In the genomic region with DNA sequence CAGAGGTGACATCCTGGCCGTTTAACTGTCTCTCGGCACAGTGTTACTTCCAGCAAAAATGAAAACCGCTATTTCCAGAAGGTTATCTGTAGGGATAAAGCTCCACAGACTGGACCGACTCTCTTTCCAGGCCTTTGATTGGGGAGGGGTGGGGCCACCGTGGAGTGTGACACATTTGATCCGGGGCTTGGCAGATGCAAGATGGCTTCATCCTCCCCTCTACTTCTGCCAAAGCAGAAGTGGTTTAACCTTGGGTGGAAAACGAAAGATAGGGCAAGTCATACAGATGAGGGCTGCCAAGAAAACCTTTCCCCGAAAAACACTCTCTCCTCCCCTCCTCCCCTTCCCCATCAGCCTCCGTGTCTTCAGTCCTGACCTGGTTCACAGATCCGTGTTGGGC, we compare ENCODE assay signal across 9 cellular contexts.
DNase-seq lines count a peak whose midpoint lies in the region; ATAC-seq and TF ChIP-seq lines count a peak whose summit lies in the region.
"Had no signal": no experiment of that assay in that cellular context is flagged by ENCODE, and none has a peak within 500 bp of the region (broad histone marks: within the 10 kb centered on the region; RNA-seq: fewer than 3 reads in every experiment).

No MANE protein-coding gene starts in this region.

- H3K27ac Mint-ChIP-seq in WTC11 = peak overlapping the region; percentile 65; the same call in 1 of the 2 replicates
- H3K27ac Mint-ChIP-seq: activated CD4-positive, alpha-beta T cell treated with anti-CD3 and anti-CD28 coated beads, Interleukin-2, amount 10 ng/mL, durations not matched to agents 24 days and 14 days had no signal

- CTCF ChIA-PET in WTC11 (lab: Charles Lee) = no interaction called here

- H3K27me3 ChIP-seq in MG63 (no peaks in the 10 kb centered on the region), right cardiac atrium (ENCODE audit: control insufficient read depth, insufficient read depth) (no peaks in the 10 kb centered on the region), testis (no peaks in the 10 kb centered on the region), Peyer's patch (no peaks in the 10 kb centered on the region)

- H3K36me3 ChIP-seq in MG63 (no peaks in the 10 kb centered on the region), testis (ENCODE audit: low read depth, missing control alignments) (no peaks in the 10 kb centered on the region), Peyer's patch (no peaks in the 10 kb centered on the region)

- POLR2A ChIA-PET in WTC11 (lab: Charles Lee) = no interaction called here

- H3K4me1 Mint-ChIP-seq in WTC11 = peaks cover 11% of the 10 kb centered on the region
- H3K4me1 Mint-ChIP-seq: activated CD4-positive, alpha-beta T cell treated with anti-CD3 and anti-CD28 coated beads, Interleukin-2, amount 10 ng/mL, durations not matched to agents 24 days and 14 days had no signal

- TF ChIP-seq CTCF in WTC11 (IDR thresholded peaks at IDR 0.05) = no peak
- TF ChIP-seq CTCF in testis (IDR thresholded peaks at IDR 0.05) = no peak
- TF ChIP-seq CTCF in Peyer's patch (IDR thresholded peaks at IDR 0.05) = no peak

- H3K9me3 ChIP-seq in MG63 = no peaks in the 10 kb centered on the region
- no peaks in the 10 kb centered on the region for H3K9me3 ChIP-seq in right cardiac atrium (ENCODE audit: control insufficient read depth, low read length)
- H3K9me3 ChIP-seq in testis = no peaks in the 10 kb centered on the region
- no peaks in the 10 kb centered on the region for H3K9me3 ChIP-seq in Peyer's patch

- WGBS in right cardiac atrium = 33% methylated on average over 10 of the region's 10 CpGs
- WGBS in testis, 2 donors = 32 to 60% methylated on average over 10 of the region's 10 CpGs

- H3K4me3 ChIP-seq in MG63 (no peak overlapping the region), right cardiac atrium (ENCODE audit: low read length) (no peak overlapping the region), testis (no peak overlapping the region), Peyer's patch (no peak overlapping the region)

- H3K9me3 Mint-ChIP-seq in WTC11 = no peaks in the 10 kb centered on the region
- H3K9me3 Mint-ChIP-seq: activated CD4-positive, alpha-beta T cell treated with anti-CD3 and anti-CD28 coated beads, Interleukin-2, amount 10 ng/mL, durations not matched to agents 24 days and 14 days had no signal

- H3K27ac ChIP-seq in right cardiac atrium (ENCODE audit: low read length) (peak overlapping the region; percentile 57), testis (no peak overlapping the region), Peyer's patch (no peak overlapping the region)

- DNase-seq in MG63 (peak; percentile 74), WTC11 (ENCODE audit: low spot score) (no peak), right cardiac atrium (peak; percentile 70 to 85 (median 85)), testis (peak; percentile 25), Peyer's patch (no peak), NCI-H1417 treated with DMSO at 0.1 percent for 48 hours (lab: John Stamatoyannopoulos, UW) (no peak), iPS-NIHi11 (ENCODE audit: low spot score) (no peak)
- DNase-seq: activated CD4-positive, alpha-beta T cell treated with anti-CD3 and anti-CD28 coated beads, Interleukin-2, amount 10 ng/mL, durations not matched to agents 24 days and 14 days; NCI-H524 had no signal

- intact Hi-C loops in right cardiac atrium (cut with DNase I) (no loop called here), testis (cut with DNase I; ENCODE audit: low total_unique reads) (no loop called here)

- TF ChIP-seq POLR2A in testis (IDR thresholded peaks at IDR 0.05) (no peak), Peyer's patch (IDR thresholded peaks at IDR 0.05) (no peak)

- no peaks in the 10 kb centered on the region for H3K27me3 Mint-ChIP-seq in WTC11 (ENCODE audit: low read depth)
- H3K27me3 Mint-ChIP-seq: activated CD4-positive, alpha-beta T cell treated with anti-CD3 and anti-CD28 coated beads, Interleukin-2, amount 10 ng/mL, durations not matched to agents 24 days and 14 days had no signal

- ATAC-seq in WTC11 (no peak), right cardiac atrium (peak; percentile 93 to 94)

- H3K4me3 Mint-ChIP-seq in WTC11 = no peak overlapping the region
- H3K4me3 Mint-ChIP-seq: activated CD4-positive, alpha-beta T cell treated with anti-CD3 and anti-CD28 coated beads, Interleukin-2, amount 10 ng/mL, durations not matched to agents 24 days and 14 days had no signal

- H3K4me1 ChIP-seq in right cardiac atrium (ENCODE audit: control insufficient read depth, insufficient read depth, low read length) (peaks cover 2% of the 10 kb centered on the region), testis (peaks cover 5% of the 10 kb centered on the region), Peyer's patch (no peaks in the 10 kb centered on the region)

- peaks cover 14% of the 10 kb centered on the region for H3K36me3 Mint-ChIP-seq in WTC11

TF ChIP-seq in WTC11, 78 proteins besides CTCF, POLR2A, EP300 and RAD21:
- TF ChIP-seq HMGA2 (CRISPR knock-in tag; IDR thresholded peaks at IDR 0.05) = no peak
- TF ChIP-seq, protein P1, sequence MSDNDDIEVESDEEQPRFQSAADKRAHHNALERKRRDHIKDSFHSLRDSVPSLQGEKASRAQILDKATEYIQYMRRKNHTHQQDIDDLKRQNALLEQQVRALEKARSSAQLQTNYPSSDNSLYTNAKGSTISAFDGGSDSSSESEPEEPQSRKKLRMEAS (CRISPR knock-in tag; IDR thresholded peaks at IDR 0.05) = no peak

Comparison
In these comparisons a context has a peak if more than half of its experiments do, and no peak if none do; other contexts are left out.
1. DNase-seq: peak in MG63 (single experiment), right cardiac atrium (3 of 3) and testis (single experiment); none in WTC11 (single experiment), Peyer's patch (0 of 3), NCI-H1417 treated with DMSO at 0.1 percent for 48 hours (single experiment) and iPS-NIHi11 (single experiment).